ENCODE assay signal across 10 cellular contexts in genomic region chr10:22438714-22439113, GRCh38.
DNase-seq lines count a peak whose midpoint lies in the region; ATAC-seq, FAIRE-seq and TF ChIP-seq lines count a peak whose summit lies in the region.
"Had no signal": no experiment of that assay in that cellular context is flagged by ENCODE, and none has a peak within 500 bp of the region (broad histone marks: within the 10 kb centered on the region; RNA-seq: fewer than 3 reads in every experiment).

No MANE protein-coding gene starts in this region.

- TF ChIP-seq CTCF in HepG2 (CRISPR knock-in tag; IDR thresholded peaks at IDR 0.05) (no peak), right lobe of liver (IDR thresholded peaks at IDR 0.05) (no peak), astrocyte (IDR thresholded peaks at IDR 0.05; ENCODE audit: insufficient read depth, low read depth, low read length) (no peak), vagina (IDR thresholded peaks at IDR 0.05) (no peak)

- H3K79me2 ChIP-seq in HepG2 (ENCODE audit: insufficient read depth, low read length) (no peaks in the 10 kb centered on the region), astrocyte (ENCODE audit: insufficient read depth, low read length) (peaks cover 8% of the 10 kb centered on the region)

- intact Hi-C loops in HepG2 (cut with micrococcal nuclease; ENCODE audit: unreplicated experiment) (loop anchor here (5.0 to 10.0 kb wide), 3 partner anchors 96 to 434 kb away; partner anchors contain the start of genes COMMD3 and DNAJC1), right lobe of liver (cut with DNase I) (no loop called here), vagina (cut with DNase I) (loop anchor here (5.0 to 10.0 kb wide), 2 partner anchors 94 to 436 kb away; partner anchors contain the start of genes DNAJC1 and SPAG6)

- ATAC-seq in HepG2 = no peak
- no peak for ATAC-seq in right lobe of liver
- ATAC-seq in natural killer cell treated with Interleukin-12 subunit alpha and Interleukin-12 subunit beta and Interleukin-15 and Interleukin-18, amount 100 ng/mL, for 72 hours = no peak
- ATAC-seq: K562 had no signal

- H3K9me3 Mint-ChIP-seq in astrocyte (ENCODE audit: unreplicated experiment) = no peaks in the 10 kb centered on the region
- H3K9me3 Mint-ChIP-seq in natural killer cell treated with Interleukin-12 subunit alpha and Interleukin-12 subunit beta and Interleukin-15 and Interleukin-18, amount 100 ng/mL, for 72 hours = no peaks in the 10 kb centered on the region

- H3K9me3 ChIP-seq in HepG2 (ENCODE audit: low read length) (no peaks in the 10 kb centered on the region), right lobe of liver (no peaks in the 10 kb centered on the region), astrocyte (ENCODE audit: insufficient read depth, low read depth, low read length) (no peaks in the 10 kb centered on the region), vagina (no peaks in the 10 kb centered on the region)

- H3K27me3 Mint-ChIP-seq in astrocyte (ENCODE audit: low read depth, unreplicated experiment) = peaks cover 22% of the 10 kb centered on the region
- no peaks in the 10 kb centered on the region for H3K27me3 Mint-ChIP-seq in natural killer cell treated with Interleukin-12 subunit alpha and Interleukin-12 subunit beta and Interleukin-15 and Interleukin-18, amount 100 ng/mL, for 72 hours

- no peaks in the 10 kb centered on the region for H3K36me3 Mint-ChIP-seq in astrocyte (ENCODE audit: low read depth, unreplicated experiment)
- no peaks in the 10 kb centered on the region for H3K36me3 Mint-ChIP-seq in natural killer cell treated with Interleukin-12 subunit alpha and Interleukin-12 subunit beta and Interleukin-15 and Interleukin-18, amount 100 ng/mL, for 72 hours

- H3K27ac ChIP-seq in HepG2 (ENCODE audit: extremely low read length, insufficient read depth, low read length) (no peak overlapping the region), right lobe of liver (no peak overlapping the region), astrocyte (ENCODE audit: low read depth, low read length) (no peak overlapping the region), vagina (peak overlapping the region; percentile 90)

- H2AFZ ChIP-seq in HepG2 (ENCODE audit: low read length) = no peak overlapping the region
- H2AFZ ChIP-seq in astrocyte (ENCODE audit: low read depth, low read length) = no peak overlapping the region

- H3K9ac ChIP-seq in HepG2 (ENCODE audit: insufficient read depth, low read depth, low read length) (no peak overlapping the region), astrocyte (ENCODE audit: low read length) (no peak overlapping the region)

- FAIRE-seq in HepG2 (lab: Jason Lieb, UNC) = no peak
- FAIRE-seq in astrocyte (lab: Jason Lieb, UNC) = no peak
- FAIRE-seq: K562 had no signal

- BruUV-seq in HepG2 (replicated peaks; lab: Mats Ljungman, UMichigan) = no TSS peak

- in situ Hi-C loops in HepG2 (cut with HindIII; ENCODE audit: extremely low pct_ligation_motif_present, low pct_unique_long_range_greater_than_20kb) = no loop called here

- CTCF ChIA-PET in HepG2 (lab: Yijun Ruan, JAX; ENCODE audit: low intra/inter-chr PET ratio, low total read pairs) = no interaction called here

- peaks cover 0 to 16% of the 10 kb centered on the region in 2 experiments; a peak in 4 of 5 replicates for H3K27me3 ChIP-seq in HepG2 (ENCODE audit: control insufficient read depth in 1 of 2, insufficient read depth in 2 of 2, low read length in 2 of 2)
- H3K27me3 ChIP-seq in right lobe of liver = no peaks in the 10 kb centered on the region
- peaks cover 2% of the 10 kb centered on the region for H3K27me3 ChIP-seq in astrocyte (ENCODE audit: insufficient read depth, low read length)
- no peaks in the 10 kb centered on the region for H3K27me3 ChIP-seq in vagina

- no peak for TF ChIP-seq RAD21 in HepG2 (CRISPR knock-in tag; IDR thresholded peaks at IDR 0.05)

- no peaks in the 10 kb centered on the region for H3K36me3 ChIP-seq in HepG2 (replicated peaks in 1 of 2; ENCODE audit: control insufficient read depth in 1 of 2, insufficient read depth in 2 of 2, low read length in 2 of 2)
- H3K36me3 ChIP-seq in right lobe of liver = no peaks in the 10 kb centered on the region
- no peaks in the 10 kb centered on the region for H3K36me3 ChIP-seq in astrocyte (ENCODE audit: insufficient read depth, low read length)
- H3K36me3 ChIP-seq in vagina = no peaks in the 10 kb centered on the region

- H3K4me3 Mint-ChIP-seq in astrocyte (ENCODE audit: unreplicated experiment) = peak overlapping the region; percentile 90
- peak overlapping the region; percentile 94 for H3K4me3 Mint-ChIP-seq in natural killer cell treated with Interleukin-12 subunit alpha and Interleukin-12 subunit beta and Interleukin-15 and Interleukin-18, amount 100 ng/mL, for 72 hours

- TF ChIP-seq EP300 in HepG2 (IDR thresholded peaks at IDR 0.05; ENCODE audit: low read depth in 2 of 2, low read length in 2 of 2) (no peak), HepG2 (CRISPR knock-in tag; IDR thresholded peaks at IDR 0.05; ENCODE audit: borderline replicate concordance) (no peak)

- DNase-seq in HepG2 (ENCODE audit: low spot score) = no peak
- no peak for DNase-seq in right lobe of liver
- no peak for DNase-seq in astrocyte (ENCODE audit: low read depth)
- no peak for DNase-seq in natural killer cell treated with Interleukin-12 subunit alpha and Interleukin-12 subunit beta and Interleukin-15 and Interleukin-18, amount 100 ng/mL, for 72 hours (ENCODE audit: low spot score)
- DNase-seq in vagina (ENCODE audit: extremely low spot score in 2 of 2) = no peak
- no peak for DNase-seq in NCI-H146 (lab: John Stamatoyannopoulos, UW)
- no peak for DNase-seq in NCI-H1105 treated with DMSO at 0.1 percent for 48 hours (lab: John Stamatoyannopoulos, UW)
- DNase-seq in AG08395 (ENCODE audit: low spot score) = no peak
- DNase-seq: DMS53 had no signal

- H3K4me1 ChIP-seq in HepG2 (ENCODE audit: insufficient read depth, low read length) (peaks cover 25% of the 10 kb centered on the region), right lobe of liver (peaks cover 0 to 12% (median 4%) of the 10 kb centered on the region in 4 donors), astrocyte (ENCODE audit: insufficient read depth, low read length) (peaks cover 30% of the 10 kb centered on the region), vagina (peaks cover 29% of the 10 kb centered on the region)

- H3K27ac Mint-ChIP-seq in astrocyte (ENCODE audit: unreplicated experiment) = no peak overlapping the region
- H3K27ac Mint-ChIP-seq in natural killer cell treated with Interleukin-12 subunit alpha and Interleukin-12 subunit beta and Interleukin-15 and Interleukin-18, amount 100 ng/mL, for 72 hours = peak overlapping the region; percentile 96 to 99

- POLR2A ChIA-PET in HepG2 (lab: Yijun Ruan, JAX) = no interaction called here

- TF ChIP-seq POLR2A in HepG2 (IDR thresholded peaks at IDR 0.05; ENCODE audit: insufficient read depth in 1 of 2, low read depth in 2 of 2, low read length in 2 of 2) (no peak), right lobe of liver (IDR thresholded peaks at IDR 0.05) (no peak), vagina (IDR thresholded peaks at IDR 0.05) (no peak)

- H3K4me3 ChIP-seq in HepG2 (replicated peaks in 1 of 3; ENCODE audit: insufficient read depth in 1 of 3, low read depth in 2 of 3, low read length in 3 of 3) = no peak overlapping the region
- H3K4me3 ChIP-seq in right lobe of liver = no peak overlapping the region
- H3K4me3 ChIP-seq in astrocyte (ENCODE audit: insufficient read depth, low read depth, low read length) = no peak overlapping the region
- peak overlapping the region in 1 of 2 donors; percentile 67 for H3K4me3 ChIP-seq in vagina
- H3K4me3 ChIP-seq: K562 had no signal

- H3K4me2 ChIP-seq in HepG2 (ENCODE audit: low read depth, low read length) (peak overlapping the region; percentile 93; the same call in 1 of the 2 replicates), astrocyte (ENCODE audit: low read length) (peak overlapping the region; percentile 96)

- WGBS in HepG2 (ENCODE audit: low lambda C conversion rate) = 42% methylated on average over 4 of the region's 4 CpGs
- 77% methylated on average over 4 of the region's 4 CpGs for WGBS in right lobe of liver (ENCODE audit: insufficient coverage, low coverage, low lambda C conversion rate, missing lambda C conversion rate)

- H3K4me1 Mint-ChIP-seq in astrocyte (ENCODE audit: low read depth, unreplicated experiment) = peaks cover 37% of the 10 kb centered on the region
- peaks cover 28 to 53% of the 10 kb centered on the region in 2 donors for H3K4me1 Mint-ChIP-seq in natural killer cell treated with Interleukin-12 subunit alpha and Interleukin-12 subunit beta and Interleukin-15 and Interleukin-18, amount 100 ng/mL, for 72 hours (ENCODE audit: low read depth in 2 of 2)

- H4K20me1 ChIP-seq in HepG2 (ENCODE audit: insufficient read depth, low read length) (no peaks in the 10 kb centered on the region), astrocyte (ENCODE audit: insufficient read depth, low read length) (no peaks in the 10 kb centered on the region)

TF ChIP-seq in HepG2, 621 proteins besides CTCF, POLR2A, EP300 and RAD21 (continues in another document):
- TF ChIP-seq CCAR2 (optimal IDR thresholded peaks at IDR 0.05; ENCODE audit: low read depth, low read length) (no peak), SYNCRIP (IDR thresholded peaks at IDR 0.05; ENCODE audit: insufficient read depth, low read depth, low read length) (no peak), ZNF746 (CRISPR knock-in tag; IDR thresholded peaks at IDR 0.05) (no peak), ZGPAT (CRISPR knock-in tag; IDR thresholded peaks at IDR 0.05) (no peak), SMAD3 (CRISPR knock-in tag; IDR thresholded peaks at IDR 0.05) (no peak), SP5 (CRISPR knock-in tag; IDR thresholded peaks at IDR 0.05; ENCODE audit: borderline replicate concordance, low read depth) (no peak), GABPA (IDR thresholded peaks at IDR 0.05; ENCODE audit: low read depth, low read length) (no peak), GABPA (CRISPR knock-in tag; IDR thresholded peaks at IDR 0.05; ENCODE audit: low read depth) (no peak)

Comparison
In these comparisons a context has a peak if more than half of its experiments do, and no peak if none do; other contexts are left out.
1. intact Hi-C loops: an anchor here in HepG2 (5.0 to 10.0 kb wide) and vagina (5.0 to 10.0 kb wide); none called in right lobe of liver.